Comparison of ENCODE assay signal across 9 cellular contexts in genomic region chr13:109998808-109999528, GRCh38.
DNase-seq lines count a peak whose midpoint lies in the region; ATAC-seq and TF ChIP-seq lines count a peak whose summit lies in the region.
"Had no signal": no experiment of that assay in that cellular context is flagged by ENCODE, and none has a peak within 500 bp of the region (broad histone marks: within the 10 kb centered on the region; RNA-seq: fewer than 3 reads in every experiment).

No MANE protein-coding gene starts in this region.

- no peak overlapping the region for H3K4me3 ChIP-seq in DND-41 (ENCODE audit: low read depth in 1 of 2, low read length in 2 of 2)
- H3K4me3 ChIP-seq in mammary epithelial cell (replicated peaks in 1 of 3; ENCODE audit: insufficient read depth in 1 of 3, low read depth in 2 of 3, low read length in 3 of 3), result no peak overlapping the region
- H3K4me3 ChIP-seq in mesenchymal stem cell (ENCODE audit: insufficient read depth in 1 of 2, low read depth in 1 of 2, low read length in 2 of 2), result no peak overlapping the region

- H3K9me3 ChIP-seq in DND-41 (ENCODE audit: insufficient read depth, low read length, severe bottlenecking), result no peaks in the 10 kb centered on the region
- H3K9me3 ChIP-seq in mammary epithelial cell (replicated peaks; ENCODE audit: insufficient read depth, low read length), result no peaks in the 10 kb centered on the region
- H3K9me3 ChIP-seq in mesenchymal stem cell (ENCODE audit: control insufficient read depth, low read length), result no peaks in the 10 kb centered on the region

- H4K91ac ChIP-seq in mesenchymal stem cell (ENCODE audit: low read length), result no peak overlapping the region

- H3K23ac ChIP-seq in mesenchymal stem cell (ENCODE audit: low read length in 2 of 2), result no peak overlapping the region

- H2AK5ac ChIP-seq in mesenchymal stem cell (ENCODE audit: low read length, severe bottlenecking), result no peak overlapping the region

- dilution Hi-C loops in mammary epithelial cell (cut with HindIII; ENCODE audit: low sequenced_read_pairs), result no loop called here

- H3K27me3 ChIP-seq in DND-41 (ENCODE audit: insufficient read depth, low read length, poor library complexity), result no peaks in the 10 kb centered on the region
- H3K27me3 ChIP-seq in mammary epithelial cell (ENCODE audit: insufficient read depth, low read length), result no peaks in the 10 kb centered on the region
- H3K27me3 ChIP-seq in mesenchymal stem cell (ENCODE audit: control insufficient read depth in 1 of 2, insufficient read depth in 1 of 2, low read length in 2 of 2), result peaks cover 0 to 29% of the 10 kb centered on the region in 2 experiments

- H3K4me2 ChIP-seq in DND-41 (ENCODE audit: insufficient read depth, low read length), result no peak overlapping the region
- H3K4me2 ChIP-seq in mammary epithelial cell (ENCODE audit: insufficient read depth, low read depth, low read length), result peak overlapping the region; percentile 56
- no peak overlapping the region for H3K4me2 ChIP-seq in mesenchymal stem cell (ENCODE audit: low read length, poor library complexity, severe bottlenecking)

- H2BK5ac ChIP-seq in mesenchymal stem cell (ENCODE audit: low read depth, low read length, poor library complexity, severe bottlenecking), result no peak overlapping the region

- no TSS peak for BruUV-seq in mammary epithelial cell (replicated peaks; lab: Mats Ljungman, UMichigan)

- H2AFZ ChIP-seq in DND-41 (ENCODE audit: low read depth, low read length) (no peak overlapping the region), mammary epithelial cell (ENCODE audit: low read depth, low read length) (peak overlapping the region; percentile 36), mesenchymal stem cell (ENCODE audit: low read depth, low read length) (no peak overlapping the region)

- H2BK15ac ChIP-seq in mesenchymal stem cell (ENCODE audit: low read depth, poor library complexity, severe bottlenecking), result no peak overlapping the region

- no peak overlapping the region for H3K14ac ChIP-seq in mesenchymal stem cell (ENCODE audit: low read length in 2 of 2)

- ATAC-seq in DND-41 (ENCODE audit: insufficient read depth, low read depth), result no peak
- ATAC-seq in HG03571 (IDR thresholded peaks at IDR 0.05; ENCODE audit: unreplicated experiment), result no peak
- ATAC-seq in GM21390 (IDR thresholded peaks at IDR 0.05; ENCODE audit: unreplicated experiment), result no peak

- H4K20me1 ChIP-seq in DND-41 (ENCODE audit: insufficient read depth, low read length) (no peaks in the 10 kb centered on the region), mammary epithelial cell (ENCODE audit: insufficient read depth, low read length) (no peaks in the 10 kb centered on the region)

- H3K79me2 ChIP-seq in DND-41 (ENCODE audit: insufficient read depth, low read length) (no peaks in the 10 kb centered on the region), mammary epithelial cell (ENCODE audit: insufficient read depth, low read length) (no peaks in the 10 kb centered on the region)

- DNase-seq in DND-41 (no peak), NCI-H146 treated with DMSO at 0.1 percent for 48 hours (lab: John Stamatoyannopoulos, UW; ENCODE audit: unreplicated experiment) (peak; percentile 52), mammary epithelial cell (peak; percentile 97), mesenchymal stem cell (peak; percentile 92), NCI-H2107 treated with DMSO at 0.1 percent for 48 hours (lab: John Stamatoyannopoulos, UW; ENCODE audit: unreplicated experiment) (no peak), NCI-H128 (lab: John Stamatoyannopoulos, UW; ENCODE audit: unreplicated experiment) (no peak)
- DNase-seq: SHP77 had no signal

- H3K4me1 ChIP-seq in DND-41 (ENCODE audit: insufficient read depth, low read length) (no peaks in the 10 kb centered on the region), mammary epithelial cell (ENCODE audit: insufficient read depth, low read length) (peaks cover 42% of the 10 kb centered on the region), mesenchymal stem cell (ENCODE audit: control insufficient read depth, insufficient read depth, low read depth, low read length) (peaks cover 18% of the 10 kb centered on the region)

- WGBS in mammary epithelial cell (ENCODE audit: low coverage, missing lambda C conversion rate), result 25% methylated on average over 4 of the region's 4 CpGs
- 32% methylated on average over 3 of the region's 4 CpGs for WGBS in mesenchymal stem cell

- intact Hi-C loops in mammary epithelial cell (cut with micrococcal nuclease), result loop anchor here (1.0 kb wide), 2 partner anchors 214 to 1038 kb away; no protein-coding TSS in a partner anchor

- CTCF ChIA-PET in mammary epithelial cell (lab: Charles Lee; ENCODE audit: low non-redundant PET), result interaction anchor here (1.1 kb wide), 1 partner anchor 13 kb away, joined by 6 read pairs; no protein-coding TSS in a partner anchor

- H3K9ac ChIP-seq in DND-41 (ENCODE audit: low read depth, low read length), result no peak overlapping the region
- H3K9ac ChIP-seq in mammary epithelial cell (ENCODE audit: insufficient read depth, low read length), result no peak overlapping the region
- H3K9ac ChIP-seq in mesenchymal stem cell (ENCODE audit: low read length), result no peak overlapping the region

- TF ChIP-seq CTCF in DND-41 (IDR thresholded peaks at IDR 0.05; ENCODE audit: borderline replicate concordance, extremely low read depth, low read length, poor library complexity, severe bottlenecking), result peak; percentile 21
- TF ChIP-seq CTCF in mammary epithelial cell (conservative IDR thresholded peaks at IDR 0.05 in 1 of 2, IDR thresholded peaks at IDR 0.05 in 1 of 2; ENCODE audit: extremely low read depth in 1 of 2, insufficient read depth in 1 of 2, low read depth in 1 of 2, low read length in 2 of 2), result peak; percentile 8 to 35

- H3K79me1 ChIP-seq in mesenchymal stem cell (replicated peaks; ENCODE audit: low read length, poor library complexity, severe bottlenecking), result no peaks in the 10 kb centered on the region

- H4K8ac ChIP-seq in mesenchymal stem cell (ENCODE audit: low read length), result no peak overlapping the region

- no peak overlapping the region for H3K4ac ChIP-seq in mesenchymal stem cell (ENCODE audit: low read depth in 1 of 2, low read length in 2 of 2)

- H3K36me3 ChIP-seq in DND-41 (ENCODE audit: insufficient read depth, low read length), result no peaks in the 10 kb centered on the region
- H3K36me3 ChIP-seq in mammary epithelial cell (ENCODE audit: insufficient read depth, low read length), result no peaks in the 10 kb centered on the region
- H3K36me3 ChIP-seq in mesenchymal stem cell (ENCODE audit: control insufficient read depth in 1 of 2, insufficient read depth in 2 of 2, low read depth in 1 of 2, low read length in 2 of 2), result no peaks in the 10 kb centered on the region

- no peak overlapping the region for H2BK12ac ChIP-seq in mesenchymal stem cell (ENCODE audit: low read length in 2 of 2)

- no peak overlapping the region for H3K18ac ChIP-seq in mesenchymal stem cell (ENCODE audit: low read depth in 1 of 2, low read length in 2 of 2)

- in situ Hi-C loops in mammary epithelial cell (cut with MboI; ENCODE audit: low sequenced_read_pairs in 2 of 2), result no loop called here

- H3K27ac ChIP-seq in DND-41 (ENCODE audit: low read length), result no peak overlapping the region
- peak overlapping the region; percentile 59 for H3K27ac ChIP-seq in mammary epithelial cell (ENCODE audit: insufficient read depth, low read depth, low read length)
- H3K27ac ChIP-seq in mesenchymal stem cell (ENCODE audit: low read length, poor library complexity, severe bottlenecking), result peak overlapping the region; percentile 17

- no peak overlapping the region for H2BK120ac ChIP-seq in mesenchymal stem cell (ENCODE audit: low read depth, low read length)

Comparison
In these comparisons a context has a peak if more than half of its experiments do, and no peak if none do; other contexts are left out.
1. DNase-seq: peak in NCI-H146 treated with DMSO at 0.1 percent for 48 hours (single experiment), mammary epithelial cell (single experiment) and mesenchymal stem cell (single experiment); none in DND-41 (single experiment), NCI-H2107 treated with DMSO at 0.1 percent for 48 hours (single experiment) and NCI-H128 (single experiment).